18 cellular contexts compared by ENCODE assay signal in genomic region chr1:112445591-112445990, GRCh38. TPM values are rescaled to one million over a fixed set of nuclear protein-coding genes. Genes with fewer than 3 reads are reported as not detected.
A peak's percentile ranks its signal among the peaks of the same experiment; 100 is the strongest.
DNase-seq lines count a peak whose midpoint lies in the region; ATAC-seq and TF ChIP-seq lines count a peak whose summit lies in the region.
"Had no signal": no experiment of that assay in that cellular context is flagged by ENCODE, and none has a peak within 500 bp of the region (broad histone marks: within the 10 kb centered on the region; RNA-seq: fewer than 3 reads in every experiment).

No MANE protein-coding gene starts in this region.

- H4K5ac ChIP-seq in IMR-90 (ENCODE audit: low read depth, low read length), result no peak overlapping the region

- CTCF ChIA-PET in IMR-90 (lab: Yijun Ruan, JAX), result interaction anchor here (1.5 kb wide), 1 partner anchor 17 kb away, joined by 6 read pairs; no protein-coding TSS in a partner anchor

- no peak overlapping the region for H4K91ac ChIP-seq in IMR-90 (ENCODE audit: insufficient read depth, low read depth, low read length)

- POLR2A ChIA-PET in IMR-90 (lab: Charles Lee; ENCODE audit: unreplicated experiment), result no interaction called here

- H3K4me2 ChIP-seq in IMR-90 (ENCODE audit: low read depth, low read length), result peak overlapping the region; percentile 71; the same call in 1 of the 2 replicates
- H3K4me2 ChIP-seq: GM23338, KMS-11 had no signal

- in situ Hi-C loops in IMR-90 (cut with MboI; ENCODE audit: low sequenced_read_pairs), result no loop called here

- no peak overlapping the region for H3K4me3 ChIP-seq in ACC112 (ENCODE audit: low read depth, low read length)
- H3K4me3 ChIP-seq in IMR-90 (ENCODE audit: insufficient read depth, low read depth, low read length), result no peak overlapping the region
- H3K4me3 ChIP-seq: GM23338 had no signal

- H3K36me3 Mint-ChIP-seq in chondrocyte (ENCODE audit: low read depth), result peaks cover 13% of the 10 kb centered on the region

- peaks cover 4% of the 10 kb centered on the region; the same call in 1 of the 2 replicates for H3K36me3 ChIP-seq in ACC112 (ENCODE audit: insufficient read depth, low read length)
- H3K36me3 ChIP-seq in IMR-90 (ENCODE audit: control insufficient read depth, insufficient read depth, low read length), result peaks cover 17% of the 10 kb centered on the region

- peak; percentile 16; the same call in 1 of the 2 replicates for ATAC-seq in IMR-90 (ENCODE audit: low read depth)
- ATAC-seq in HG03469 (IDR thresholded peaks at IDR 0.05; ENCODE audit: unreplicated experiment), result no peak
- ATAC-seq: GM23338, Panc1 had no signal

- no peak overlapping the region for H3K4ac ChIP-seq in IMR-90 (ENCODE audit: low read depth, low read length)

- no peak overlapping the region for H3K23ac ChIP-seq in IMR-90 (ENCODE audit: low read depth, low read length)

- no peaks in the 10 kb centered on the region for H3K9me3 ChIP-seq in IMR-90 (ENCODE audit: control insufficient read depth, insufficient read depth, low read length)
- H3K9me3 ChIP-seq: SK-N-SH had no signal

- no peak overlapping the region for H2BK15ac ChIP-seq in IMR-90 (ENCODE audit: low read depth, low read length)

- no peak overlapping the region for H2AFZ ChIP-seq in ACC112 (ENCODE audit: low read length, unreplicated experiment)
- no peak overlapping the region for H2AFZ ChIP-seq in IMR-90 (replicated peaks; ENCODE audit: low read length, poor library complexity)
- H2AFZ ChIP-seq: GM23338 had no signal

- H3K14ac ChIP-seq in IMR-90 (replicated peaks; ENCODE audit: low read depth, low read length), result no peak overlapping the region

- no peak overlapping the region for H3K4me3 Mint-ChIP-seq in chondrocyte (ENCODE audit: unreplicated experiment)
- H3K4me3 Mint-ChIP-seq: GM23338 had no signal

- H3K27ac ChIP-seq in ACC112 (ENCODE audit: low read depth, low read length) (peak overlapping the region; percentile 25), IMR-90 (ENCODE audit: insufficient read depth, low read length) (no peak overlapping the region)
- H3K27ac ChIP-seq: C4-2B, KMS-11 had no signal

- no peak overlapping the region for H2AK9ac ChIP-seq in IMR-90 (replicated peaks; ENCODE audit: low read depth, low read length, poor library complexity)

- no peak for TF ChIP-seq RAD21 in IMR-90 (IDR thresholded peaks at IDR 0.05; ENCODE audit: low read length)

- no peaks in the 10 kb centered on the region for H3K27me3 Mint-ChIP-seq in chondrocyte (ENCODE audit: low read depth)

- peaks cover 20% of the 10 kb centered on the region for H3K79me2 ChIP-seq in ACC112 (ENCODE audit: control insufficient read depth, insufficient read depth, low read length, unreplicated experiment)

- no peak overlapping the region; the same call in 1 of the 2 replicates for H3K9ac ChIP-seq in IMR-90 (ENCODE audit: low read depth, low read length)
- H3K9ac ChIP-seq: KMS-11, SK-N-SH had no signal

- no peak overlapping the region for H2BK20ac ChIP-seq in IMR-90 (ENCODE audit: low read depth, low read length)

- intact Hi-C loops in IMR-90 (cut with micrococcal nuclease), result loop anchor here (5.0 kb wide), 1 partner anchor 43 kb away; no protein-coding TSS in a partner anchor

- H2AK5ac ChIP-seq in IMR-90 (ENCODE audit: low read depth, low read length), result no peak overlapping the region

- H4K8ac ChIP-seq in IMR-90 (ENCODE audit: low read depth in 2 of 2, low read length in 2 of 2), result no peak overlapping the region

- TF ChIP-seq POLR2A in IMR-90 (IDR thresholded peaks at IDR 0.05; ENCODE audit: low read depth, low read length), result no peak

- TF ChIP-seq CTCF in IMR-90 (conservative IDR thresholded peaks at IDR 0.05; ENCODE audit: low read depth, low read length), result no peak
- TF ChIP-seq CTCF in chondrocyte (IDR thresholded peaks at IDR 0.05), result no peak

- H2BK5ac ChIP-seq in IMR-90 (ENCODE audit: low read depth, low read length, poor library complexity, severe bottlenecking), result peak overlapping the region; percentile 63

- no CpG with 5 or more reads among the region's 1 CpG for WGBS in IMR-90 (ENCODE audit: extremely low coverage in 2 of 2, insufficient read length in 1 of 2), 2 experiments

- no TSS peak for BruUV-seq in IMR-90 (replicated peaks; lab: Mats Ljungman, UMichigan)

- no peak overlapping the region for H3K56ac ChIP-seq in IMR-90 (ENCODE audit: extremely low read depth, insufficient read depth, low read length)

- no peak overlapping the region for H2BK120ac ChIP-seq in IMR-90 (ENCODE audit: low read depth, low read length)

- peaks cover 8% of the 10 kb centered on the region for H3K9me1 ChIP-seq in IMR-90 (ENCODE audit: insufficient read depth, low read length)

- peak overlapping the region; percentile 80 for H3K27ac Mint-ChIP-seq in chondrocyte (ENCODE audit: unreplicated experiment)
- H3K27ac Mint-ChIP-seq: GM23338 had no signal

- DNase-seq in IMR-90, result peak; percentile 39
- no peak for DNase-seq in chondrocyte (ENCODE audit: low spot score)
- peak; percentile 18 for DNase-seq in myocyte (ENCODE audit: low read depth)
- DNase-seq in activated CD8-positive, alpha-beta memory T cell treated with anti-CD3 and anti-CD28 coated beads, Interleukin-2, amount 50 U/mL, for 4 hours, result no peak
- DNase-seq in stimulated activated CD4-positive, alpha-beta T cell treated with anti-CD3 and anti-CD28 coated beads, Interleukin-4, amount 100 ng/mL, for 24 hours, result no peak
- DNase-seq in DMS 273 (lab: John Stamatoyannopoulos, UW; ENCODE audit: unreplicated experiment), result no peak
- DNase-seq: NCI-H1105 treated with DMSO at 0.1 percent for 48 hours, NCI-H187 treated with DMSO at 0.1 percent for 48 hours, NCI-H2171 treated with DMSO at 0.1 percent for 48 hours, NCI-H774, Right ventricle myocardium superior, SK-N-SH had no signal

- dilution Hi-C loops in IMR-90 (cut with HindIII; ENCODE audit: low sequenced_read_pairs, unreplicated experiment), result no loop called here

- H3K18ac ChIP-seq in IMR-90 (ENCODE audit: low read depth, low read length), result no peak overlapping the region

- H3K4me1 ChIP-seq in ACC112 (ENCODE audit: control insufficient read depth, insufficient read depth, low read length, unreplicated experiment) (peaks cover 33% of the 10 kb centered on the region), IMR-90 (ENCODE audit: control insufficient read depth, insufficient read depth, low read length) (peaks cover 12% of the 10 kb centered on the region)

- H3K9me3 Mint-ChIP-seq in chondrocyte (ENCODE audit: low read depth), result no peaks in the 10 kb centered on the region
- H3K9me3 Mint-ChIP-seq: GM23338 had no signal

- H3K27me3 ChIP-seq in ACC112 (ENCODE audit: insufficient read depth, low read length) (no peaks in the 10 kb centered on the region), IMR-90 (ENCODE audit: control insufficient read depth, insufficient read depth, low read length) (no peaks in the 10 kb centered on the region)

- peaks cover 21 to 54% of the 10 kb centered on the region in 2 experiments for H3K79me1 ChIP-seq in IMR-90 (ENCODE audit: low read depth in 1 of 2, low read length in 2 of 2)

- H3K4me1 Mint-ChIP-seq in chondrocyte (ENCODE audit: low read depth), result peaks cover 48% of the 10 kb centered on the region
- H3K4me1 Mint-ChIP-seq: GM23338 had no signal

- peaks cover 44% of the 10 kb centered on the region for H4K20me1 ChIP-seq in IMR-90 (ENCODE audit: insufficient read depth, low read length)

TF ChIP-seq in IMR-90, 13 proteins besides CTCF, POLR2A, EP300 and RAD21:
- TF ChIP-seq RCOR1 (IDR thresholded peaks at IDR 0.05; ENCODE audit: insufficient replicate concordance, low read length) (no peak), MAFK (IDR thresholded peaks at IDR 0.05; ENCODE audit: low read depth, low read length) (no peak), FOS (IDR thresholded peaks at IDR 0.05; ENCODE audit: low read depth, low read length) (no peak), MXI1 (IDR thresholded peaks at IDR 0.05; ENCODE audit: borderline replicate concordance, low read depth, low read length) (no peak)

RNA-seq across cellular contexts. Expression of gene CTTNBP2NL, which starts 49.6 kb away (rescaled TPM):
- 22.0 and 31.7 TPM in 2 replicates for total RNA-seq in IMR-90 (2012; rRNA removed)
- polyA plus RNA-seq in IMR-90 (2012; rRNA removed), result 11.0 and 12.4 TPM in 2 replicates
- polyA plus RNA-seq in IMR-90 (2012; cell fraction: cytosol; rRNA removed), result 2.7 and 4.7 TPM in 2 replicates
- polyA plus RNA-seq in IMR-90 (2012; cell fraction: nucleus; rRNA removed; ENCODE audit: low replicate concordance), result 4.7 and 13.2 TPM in 2 replicates
- 52.2 to 58.7 TPM (median 52.4 TPM) in 3 replicates for total RNA-seq in chondrocyte
- total RNA-seq in myocyte, result 11.8 and 12.2 TPM in 2 replicates
- 10.6 TPM for polyA plus RNA-seq in myocyte (2012)

Comparison
In these comparisons a context has a peak if more than half of its experiments do, and no peak if none do; other contexts are left out.
1. DNase-seq: peak in IMR-90 (single experiment) and myocyte (single experiment); none in chondrocyte (single experiment), activated CD8-positive, alpha-beta memory T cell treated with anti-CD3 and anti-CD28 coated beads, Interleukin-2, amount 50 U/mL, for 4 hours (single experiment), stimulated activated CD4-positive, alpha-beta T cell treated with anti-CD3 and anti-CD28 coated beads, Interleukin-4, amount 100 ng/mL, for 24 hours (single experiment) and DMS 273 (single experiment).